15 cellular contexts compared by ENCODE assay signal in the genomic region with DNA sequence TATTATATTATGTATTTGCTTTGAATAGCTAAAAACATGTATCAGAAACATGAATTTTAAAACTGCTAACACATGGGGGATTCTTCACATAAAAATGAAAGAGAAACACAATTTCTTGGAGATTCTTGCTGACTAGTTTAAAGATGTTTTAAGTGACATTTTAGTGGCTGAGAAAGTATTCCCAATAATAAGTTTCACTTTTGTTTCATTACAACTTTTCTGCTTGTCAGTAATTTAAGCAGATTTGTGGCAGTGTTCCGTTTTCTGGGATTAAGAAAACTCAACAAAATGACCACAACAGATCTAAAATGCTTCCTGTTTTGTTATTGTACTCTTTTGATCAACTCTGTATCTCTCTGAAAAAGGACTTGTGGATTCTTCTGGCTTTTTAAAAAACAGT.
DNase-seq lines count a peak whose midpoint lies in the region; ATAC-seq and TF ChIP-seq lines count a peak whose summit lies in the region.
"Had no signal": no experiment of that assay in that cellular context is flagged by ENCODE, and none has a peak within 500 bp of the region (broad histone marks: within the 10 kb centered on the region; RNA-seq: fewer than 3 reads in every experiment).

No MANE protein-coding gene starts in this region.

- H3K27ac ChIP-seq in Karpas-422 (ENCODE audit: low read length) (peak overlapping the region; percentile 22; the same call in 1 of the 2 replicates), PC-3 (ENCODE audit: low read length) (no peak overlapping the region)

- DNase-seq in CD1c-positive myeloid dendritic cell (ENCODE audit: extremely low spot score): peak; percentile 63
- no peak for DNase-seq in Karpas-422
- DNase-seq in activated naive CD8-positive, alpha-beta T cell treated with anti-CD3 and anti-CD28 coated beads for 36 hours: no peak
- no peak for DNase-seq in naive B cell
- no peak for DNase-seq in G401 (ENCODE audit: low spot score)
- DNase-seq in SHP77 treated with DMSO at 0.1 percent for 48 hours (lab: John Stamatoyannopoulos, UW): no peak
- DNase-seq in PC-3: no peak
- DNase-seq: activated CD4-positive, CD25-positive, alpha-beta regulatory T cell; anterior cingulate cortex; GOT3; left colon; NCI-H1092 treated with DMSO at 0.1 percent for 48 hours had no signal

- no peak for TF ChIP-seq CTCF in PC-3 (conservative IDR thresholded peaks at IDR 0.05; ENCODE audit: low read depth, low read length)

- H3K4me3 ChIP-seq in Karpas-422 (ENCODE audit: low read length) (no peak overlapping the region), PC-3 (ENCODE audit: low read length) (no peak overlapping the region)
- H3K4me3 ChIP-seq: skin epidermis had no signal

- H3K9me3 Mint-ChIP-seq in activated naive CD8-positive, alpha-beta T cell treated with anti-CD3 and anti-CD28 coated beads for 36 hours: no peaks in the 10 kb centered on the region
- H3K9me3 Mint-ChIP-seq in naive B cell: no peaks in the 10 kb centered on the region

- H3K36me3 ChIP-seq in Karpas-422 (ENCODE audit: insufficient read depth, low read length): peaks cover 4% of the 10 kb centered on the region; the same call in 1 of the 2 replicates
- H3K36me3 ChIP-seq in PC-3 (ENCODE audit: low read depth, low read length): no peaks in the 10 kb centered on the region

- in situ Hi-C loops in G401 (cut with HindIII; ENCODE audit: low sequenced_read_pairs): no loop called here

- peak overlapping the region; percentile 20 for H3K4me2 ChIP-seq in Karpas-422 (ENCODE audit: low read depth, low read length, poor library complexity, severe bottlenecking)
- H3K4me2 ChIP-seq in PC-3 (ENCODE audit: low read length): no peak overlapping the region

- H3K27me3 Mint-ChIP-seq in activated naive CD8-positive, alpha-beta T cell treated with anti-CD3 and anti-CD28 coated beads for 36 hours: no peaks in the 10 kb centered on the region
- no peaks in the 10 kb centered on the region for H3K27me3 Mint-ChIP-seq in naive B cell

- no peaks in the 10 kb centered on the region for H3K9me2 ChIP-seq in Karpas-422 (replicated peaks; ENCODE audit: insufficient read depth, low read length)
- H3K9me2 ChIP-seq in PC-3 (replicated peaks; ENCODE audit: low read length): no peaks in the 10 kb centered on the region

- POLR2A ChIA-PET in PC-3 (lab: Charles Lee; ENCODE audit: unreplicated experiment): no interaction called here

- H3K9ac ChIP-seq in Karpas-422 (ENCODE audit: low read length): no peak overlapping the region
- no peak overlapping the region for H3K9ac ChIP-seq in PC-3 (ENCODE audit: low read length)

- H3K79me2 ChIP-seq in Karpas-422 (ENCODE audit: low read length) (peaks cover 71% of the 10 kb centered on the region), PC-3 (ENCODE audit: low read length) (peaks cover 10% of the 10 kb centered on the region; the same call in 1 of the 2 replicates)

- ATAC-seq in naive B cell (ENCODE audit: low read depth in 2 of 2) (no peak), HG03442 (IDR thresholded peaks at IDR 0.05; ENCODE audit: unreplicated experiment) (no peak), PC-3 (no peak)
- ATAC-seq: esophagus mucosa, left colon had no signal

- H3K27ac Mint-ChIP-seq in activated naive CD8-positive, alpha-beta T cell treated with anti-CD3 and anti-CD28 coated beads for 36 hours: peak overlapping the region; percentile 68
- H3K27ac Mint-ChIP-seq in naive B cell: peak overlapping the region in 5 of 6 donors; percentile 20 to 73 (median 49)

- H3F3A ChIP-seq in PC-3 (ENCODE audit: low read length, unreplicated experiment): no peaks in the 10 kb centered on the region

- H3K36me3 Mint-ChIP-seq in activated naive CD8-positive, alpha-beta T cell treated with anti-CD3 and anti-CD28 coated beads for 36 hours: peaks cover 9% of the 10 kb centered on the region
- peaks cover 11 to 13% of the 10 kb centered on the region in 2 donors for H3K36me3 Mint-ChIP-seq in naive B cell

- peak overlapping the region; percentile 51 for H3K4me3 Mint-ChIP-seq in activated naive CD8-positive, alpha-beta T cell treated with anti-CD3 and anti-CD28 coated beads for 36 hours
- H3K4me3 Mint-ChIP-seq in naive B cell: peak overlapping the region in 3 of 8 donors; percentile 4 to 56 (median 31)

- BruUV-seq in PC-3 (replicated peaks; lab: Mats Ljungman, UMichigan): no TSS peak

- H3K27me3 ChIP-seq in Karpas-422 (ENCODE audit: low read length) (no peaks in the 10 kb centered on the region), PC-3 (ENCODE audit: low read length) (no peaks in the 10 kb centered on the region)

- peaks cover 32% of the 10 kb centered on the region for H3K4me1 Mint-ChIP-seq in activated naive CD8-positive, alpha-beta T cell treated with anti-CD3 and anti-CD28 coated beads for 36 hours
- peaks cover 16 to 28% (median 24%) of the 10 kb centered on the region in 3 donors for H3K4me1 Mint-ChIP-seq in naive B cell

- intact Hi-C loops in PC-3 (cut with micrococcal nuclease): no loop called here

- CTCF ChIA-PET in PC-3 (lab: Charles Lee): no interaction called here

- H3K9me3 ChIP-seq in Karpas-422 (ENCODE audit: low read length) (no peaks in the 10 kb centered on the region), PC-3 (ENCODE audit: low read length) (no peaks in the 10 kb centered on the region)

- H2AFZ ChIP-seq in Karpas-422 (ENCODE audit: low read length): no peak overlapping the region
- no peak overlapping the region for H2AFZ ChIP-seq in PC-3 (ENCODE audit: low read length)

- H3K4me1 ChIP-seq in Karpas-422 (ENCODE audit: low read length) (peaks cover 25% of the 10 kb centered on the region), PC-3 (ENCODE audit: insufficient read depth, low read length) (no peaks in the 10 kb centered on the region)

- H4K20me1 ChIP-seq in Karpas-422 (ENCODE audit: insufficient read depth, low read depth, low read length): no peaks in the 10 kb centered on the region
- no peaks in the 10 kb centered on the region for H4K20me1 ChIP-seq in PC-3 (ENCODE audit: low read length)
